1 cellular context compared by ENCODE assay signal in genomic region chr22:29260601-29261315, GRCh38.
TF ChIP-seq lines count a peak whose summit lies in the region.

No MANE protein-coding gene starts in this region.

TF ChIP-seq in GM12878, 131 proteins besides CTCF, POLR2A, EP300 and RAD21:
- no peak for TF ChIP-seq MTA3 (IDR thresholded peaks at IDR 0.05; ENCODE audit: borderline replicate concordance, low read length)
- TF ChIP-seq USF2 (IDR thresholded peaks at IDR 0.05; ENCODE audit: borderline replicate concordance, low read depth, low read length): no peak
- TF ChIP-seq SKIL (IDR thresholded peaks at IDR 0.05; ENCODE audit: low read depth, poor library complexity, severe bottlenecking): no peak
- no peak for TF ChIP-seq SPI1 (IDR thresholded peaks at IDR 0.05; ENCODE audit: borderline replicate concordance, insufficient read depth, low read depth, low read length)
- no peak for TF ChIP-seq NKRF (conservative IDR thresholded peaks at IDR 0.05)
- TF ChIP-seq WRNIP1 (IDR thresholded peaks at IDR 0.05; ENCODE audit: borderline replicate concordance, low read depth, low read length): no peak
- no peak for TF ChIP-seq CHD4 (IDR thresholded peaks at IDR 0.05)
- no peak for TF ChIP-seq ZNF592 (IDR thresholded peaks at IDR 0.05)
TF ChIP-seq in GM12878: peak in this region for 0.
